Comparison of ENCODE assay signal across 8 cellular contexts in the genomic region with DNA sequence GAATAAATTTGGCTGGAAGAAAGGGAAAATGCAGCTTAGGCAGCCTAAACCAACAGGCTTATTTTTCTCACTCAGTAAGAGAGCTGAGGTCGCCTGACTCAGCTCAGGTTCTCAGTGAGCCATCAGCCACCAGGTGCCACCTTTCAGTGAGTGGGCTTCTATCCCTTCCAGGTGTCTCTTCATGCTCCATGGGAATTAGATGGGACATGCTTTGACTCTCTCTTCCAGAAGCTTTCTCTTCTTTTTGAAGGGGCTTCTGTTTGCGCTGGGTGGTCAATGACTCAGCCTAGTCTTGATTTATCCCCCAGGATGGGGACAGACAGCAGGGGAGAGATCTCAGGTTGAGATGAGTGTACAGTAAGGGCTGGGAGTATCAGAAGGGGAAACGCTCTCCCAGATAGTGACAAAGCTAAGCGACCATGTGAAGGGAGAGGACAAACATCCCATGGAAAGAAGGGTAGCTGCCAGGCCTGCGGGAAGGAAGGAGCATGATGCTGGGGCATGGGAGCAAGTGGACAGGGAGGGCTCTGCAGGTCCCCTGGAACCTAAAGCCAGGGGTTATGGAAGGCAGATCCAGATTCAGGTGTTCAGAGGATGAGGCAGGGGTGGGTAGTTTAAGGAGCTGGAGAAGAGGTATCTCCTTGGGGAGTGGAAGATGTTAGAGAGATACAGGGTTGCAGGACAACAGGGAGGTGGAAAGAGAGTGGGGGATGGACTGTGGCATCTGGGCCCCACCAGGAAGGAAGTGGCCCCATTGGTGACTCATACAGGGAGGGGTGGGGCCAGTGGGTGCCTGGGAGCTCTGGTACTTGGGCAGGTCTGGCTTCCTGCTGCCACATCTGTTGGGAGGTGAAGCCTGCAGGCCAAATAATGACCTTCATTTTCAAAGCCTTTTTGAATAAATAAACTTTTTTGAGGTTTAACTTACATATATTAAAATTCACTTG.
DNase-seq lines count a peak whose midpoint lies in the region; ATAC-seq lines count a peak whose summit lies in the region.

No MANE protein-coding gene starts in this region.

- DNase-seq in COLO668 (lab: John Stamatoyannopoulos, UW; ENCODE audit: unreplicated experiment), result peak; percentile 92
- DNase-seq in SW480 (ENCODE audit: low spot score), result peak; percentile 99
- DNase-seq in amniotic epithelial cell (ENCODE audit: low read depth), result peak; percentile 55
- DNase-seq in iris pigment epithelial cell (ENCODE audit: low read depth), result peak; percentile 68
- DNase-seq in stimulated activated CD4-positive, alpha-beta T cell treated with anti-CD3 and anti-CD28 coated beads, Interleukin-2, amount 100 ng/mL, for 48 hours, result peak; percentile 71 to 74
- no peak for DNase-seq in NCI-H1436 (lab: John Stamatoyannopoulos, UW)

- peak; percentile 81 for ATAC-seq in GM19397 (IDR thresholded peaks at IDR 0.05; ENCODE audit: unreplicated experiment)
- ATAC-seq in HG03521 (IDR thresholded peaks at IDR 0.05; ENCODE audit: unreplicated experiment), result peak; percentile 87
